ENCODE assay signal across 15 cellular contexts in genomic region chr1:87963566-87963965, GRCh38.
"Had no signal": no experiment of that assay in that cellular context is flagged by ENCODE, and none has a peak within 500 bp of the region (broad histone marks: within the 10 kb centered on the region; RNA-seq: fewer than 3 reads in every experiment).

No MANE protein-coding gene starts in this region.

- H3K4me3 ChIP-seq: mucosa of descending colon, tibial artery, vagina had no signal

- DNase-seq: activated CD4-positive, alpha-beta memory T cell treated with anti-CD3 and anti-CD28 coated beads for 36 hours; activated CD4-positive, alpha-beta T cell treated with anti-CD3 and anti-CD28 coated beads for 36 hours; activated CD8-positive, alpha-beta memory T cell treated with anti-CD3 and anti-CD28 coated beads, Interleukin-2, amount 10 ng/mL, durations not matched to agents 7 days and 5 days; activated naive CD4-positive, alpha-beta T cell treated with anti-CD3 and anti-CD28 coated beads, Interleukin-2, amount 50 U/mL, for 16 hours; activated T-cell treated with anti-CD3 and anti-CD28 coated beads, Interleukin-2, amount 50 U/mL, for 1 hour; caudate nucleus; cortex of kidney; effector CD4-positive, alpha-beta T cell; mucosa of descending colon; naive thymus-derived CD4-positive, alpha-beta T cell; retina; stimulated activated CD4-positive, alpha-beta T cell treated with anti-CD3 and anti-CD28 coated beads, Interleukin-4, amount 100 ng/mL, for 1 hour; stimulated activated naive B cell treated with anti-CD40 and anti-IgM and Interleukin-4, amounts not matched to agents 10 μg/mL and 1 μg/mL and 100 μg/mL, for 72 hours; tibial artery had no signal

- ATAC-seq: activated CD4-positive, alpha-beta T cell treated with anti-CD3 and anti-CD28 coated beads for 36 hours; activated CD8-positive, alpha-beta memory T cell treated with anti-CD3 and anti-CD28 coated beads, Interleukin-2, amount 10 ng/mL, durations not matched to agents 7 days and 5 days; mucosa of descending colon; naive thymus-derived CD4-positive, alpha-beta T cell; stimulated activated naive B cell treated with anti-CD40 and anti-IgM and Interleukin-4, amounts not matched to agents 10 μg/mL and 1 μg/mL and 100 μg/mL, for 72 hours had no signal
